11 cellular contexts compared by ENCODE assay signal in the genomic region with DNA sequence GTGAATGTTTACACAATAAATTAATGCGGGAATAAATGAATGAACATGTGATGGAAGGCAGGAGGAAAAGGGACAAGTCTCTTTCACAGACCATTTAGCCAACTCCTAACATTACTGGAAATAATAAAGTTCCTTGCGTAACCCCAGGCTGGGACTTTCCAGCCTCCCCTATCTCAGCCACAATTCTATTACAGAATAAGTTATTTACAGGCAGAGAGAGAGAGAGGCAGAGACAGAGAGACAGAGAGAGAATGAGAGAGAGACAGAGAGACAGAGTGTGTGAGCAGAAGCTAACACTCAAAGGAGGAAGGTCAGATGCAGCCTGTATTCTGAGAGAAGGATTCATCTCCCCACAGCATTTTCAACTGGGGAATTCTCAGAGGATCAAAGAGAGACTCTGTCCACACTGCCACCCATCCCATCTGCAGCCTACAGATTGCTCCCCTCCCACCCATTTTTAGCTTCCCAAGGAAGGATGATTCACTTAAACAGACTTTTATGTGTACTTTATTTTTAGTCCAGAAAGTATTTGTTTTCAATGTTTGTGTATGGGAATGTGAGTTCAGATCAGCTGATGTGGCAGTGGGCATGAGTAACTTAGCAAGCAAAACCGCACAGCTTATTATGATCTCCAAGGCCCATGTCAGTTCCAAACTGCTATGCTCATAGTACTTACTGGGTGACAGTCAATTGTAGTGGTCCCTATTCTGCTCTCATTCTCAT.
DNase-seq lines count a peak whose midpoint lies in the region; ATAC-seq and TF ChIP-seq lines count a peak whose summit lies in the region.
"Had no signal": no experiment of that assay in that cellular context is flagged by ENCODE, and none has a peak within 500 bp of the region (broad histone marks: within the 10 kb centered on the region; RNA-seq: fewer than 3 reads in every experiment).

No MANE protein-coding gene starts in this region.

- no peak for TF ChIP-seq CTCF in foreskin keratinocyte (conservative IDR thresholded peaks at IDR 0.05)

- POLR2A ChIA-PET in T-cell (lab: Charles Lee) = no interaction called here

- H3K4me2 ChIP-seq in skeletal muscle satellite cell (ENCODE audit: low read length) = peak overlapping the region; percentile 75

- peaks cover 8 to 12% (median 11%) of the 10 kb centered on the region in 3 donors for H3K4me1 Mint-ChIP-seq in T-cell

- H3K9ac ChIP-seq in skeletal muscle satellite cell (ENCODE audit: low read depth, low read length) = peak overlapping the region; percentile 74

- H3K4me1 ChIP-seq in foreskin keratinocyte (no peaks in the 10 kb centered on the region), skeletal muscle satellite cell (ENCODE audit: control insufficient read depth, insufficient read depth, low read length) (peaks cover 46% of the 10 kb centered on the region)

- no peak overlapping the region for H3K4me3 Mint-ChIP-seq in T-cell

- H3K9me3 Mint-ChIP-seq in T-cell = peaks cover 0 to 4% (median 0%) of the 10 kb centered on the region in 3 donors

- no peak overlapping the region for H3K27ac Mint-ChIP-seq in T-cell

- H3K4me3 ChIP-seq in skeletal muscle satellite cell (ENCODE audit: low read length) = peak overlapping the region; percentile 41

- H3K27me3 ChIP-seq in foreskin keratinocyte (no peaks in the 10 kb centered on the region), skeletal muscle satellite cell (ENCODE audit: control insufficient read depth, insufficient read depth, low read length) (no peaks in the 10 kb centered on the region)

- peak overlapping the region; percentile 55 for H3K27ac ChIP-seq in foreskin keratinocyte

- DNase-seq in GM04503 (ENCODE audit: low read depth) = peak; percentile 98
- DNase-seq in SW480 (ENCODE audit: low spot score) = peak; percentile 47
- DNase-seq in foreskin keratinocyte = peak in 1 of 2 donors; percentile 64
- no peak for DNase-seq in RPMI8226
- no peak for DNase-seq in T-cell
- no peak for DNase-seq in SK-N-DZ (ENCODE audit: low spot score)
- DNase-seq: NCI-H187 treated with DMSO at 0.1 percent for 48 hours had no signal

- no peaks in the 10 kb centered on the region for H3K36me3 ChIP-seq in skeletal muscle satellite cell (ENCODE audit: insufficient read depth, low read length)

- H3K27me3 Mint-ChIP-seq in T-cell = peaks cover 1 to 4% of the 10 kb centered on the region in 2 donors

- H3K36me3 Mint-ChIP-seq in T-cell = no peaks in the 10 kb centered on the region

- ATAC-seq in foreskin keratinocyte = peak; percentile 63
- no peak for ATAC-seq in GM18858 (IDR thresholded peaks at IDR 0.05; ENCODE audit: unreplicated experiment)
- no peak for ATAC-seq in T-cell (replicated peaks in 1 of 4)
- ATAC-seq: activated CD4-positive, CD25-positive, alpha-beta regulatory T cell treated with anti-CD3 and anti-CD28 coated beads, Interleukin-2, amount 50 U/mL, for 24 hours; left lobe of liver had no signal

- CTCF ChIA-PET in T-cell (lab: Charles Lee) = interaction anchor here (0.6 to 1.3 kb wide), 4 partner anchors 45 to 1722 kb away, joined by 4 to 10 read pairs (median 5); no protein-coding TSS in a partner anchor

- no peaks in the 10 kb centered on the region for H3K9me3 ChIP-seq in skeletal muscle satellite cell (replicated peaks; ENCODE audit: low read length)

Comparison
In these comparisons a context has a peak if more than half of its experiments do, and no peak if none do; other contexts are left out.
1. DNase-seq: peak in GM04503 (single experiment) and SW480 (single experiment); none in RPMI8226 (single experiment), T-cell (0 of 34) and SK-N-DZ (single experiment).